In the genomic region with DNA sequence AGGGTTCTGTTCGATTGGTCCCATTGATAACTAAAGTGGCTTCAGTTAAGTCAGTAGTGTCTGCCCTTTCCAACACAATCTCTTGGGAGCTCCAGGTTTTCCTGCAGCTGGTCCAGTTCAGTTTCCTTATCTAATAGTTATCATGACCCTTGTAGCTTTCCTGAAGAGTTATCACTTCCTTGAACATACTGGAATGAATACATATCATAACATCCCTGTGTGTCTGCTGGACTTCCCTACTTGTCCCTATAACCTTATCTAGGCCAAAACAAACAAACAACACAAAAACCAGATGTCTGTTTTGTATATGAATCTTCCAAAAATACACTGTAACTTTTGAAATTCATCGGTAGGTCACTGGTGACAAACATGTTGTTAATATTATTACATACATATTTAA, we compare ENCODE assay signal across 1 cellular context.
TF ChIP-seq lines count a peak whose summit lies in the region.

No MANE protein-coding gene starts in this region.

TF ChIP-seq in SK-N-SH treated with all-trans-retinoic acid at 6 μM for 48 hours, 23 proteins besides CTCF, POLR2A, EP300 and RAD21 (continued from another document):
- TF ChIP-seq ZNF565 (CRISPR knock-in tag; conservative IDR thresholded peaks at IDR 0.05; ENCODE audit: low read depth), result no peak
